7 cellular contexts compared by ENCODE assay signal in genomic region chr9:114507726-114508125, GRCh38. TPM values are rescaled to one million over a fixed set of nuclear protein-coding genes. Genes with fewer than 3 reads are reported as not detected.
DNase-seq lines count a peak whose midpoint lies in the region; ATAC-seq and TF ChIP-seq lines count a peak whose summit lies in the region.

No MANE protein-coding gene starts in this region.

- H3K27ac Mint-ChIP-seq in activated CD8-positive, alpha-beta T cell treated with anti-CD3 and anti-CD28 coated beads, Interleukin-2, amount 10 ng/mL, durations not matched to agents 7 days and 5 days = no peak overlapping the region

- POLR2A ChIA-PET in IMR-90 (lab: Charles Lee; ENCODE audit: unreplicated experiment) = no interaction called here
- POLR2A ChIA-PET in activated CD8-positive, alpha-beta T cell treated with anti-CD3 and anti-CD28 coated beads, Interleukin-2, amount 10 ng/mL, durations not matched to agents 7 days and 5 days (lab: Charles Lee) = no interaction called here

- H3K79me2 ChIP-seq in DOHH2 (ENCODE audit: control insufficient read depth, low read length) = no peaks in the 10 kb centered on the region

- H3K27ac ChIP-seq in DOHH2 (ENCODE audit: low read depth, low read length) (no peak overlapping the region), IMR-90 (ENCODE audit: insufficient read depth, low read length) (no peak overlapping the region)

- H3K9me3 ChIP-seq in DOHH2 (ENCODE audit: control insufficient read depth, insufficient read depth, low read length) (no peaks in the 10 kb centered on the region), IMR-90 (ENCODE audit: control insufficient read depth, insufficient read depth, low read length) (no peaks in the 10 kb centered on the region)

- no peak overlapping the region for H2BK120ac ChIP-seq in IMR-90 (ENCODE audit: low read depth, low read length)

- TF ChIP-seq CTCF in DOHH2 (IDR thresholded peaks at IDR 0.05; ENCODE audit: low read depth, low read length, poor library complexity, severe bottlenecking) (peak; percentile 63), IMR-90 (conservative IDR thresholded peaks at IDR 0.05; ENCODE audit: low read depth, low read length) (peak; percentile 43)

- peaks cover 59% of the 10 kb centered on the region for H3K27me3 Mint-ChIP-seq in activated CD8-positive, alpha-beta T cell treated with anti-CD3 and anti-CD28 coated beads, Interleukin-2, amount 10 ng/mL, durations not matched to agents 7 days and 5 days (ENCODE audit: low read depth)

- BruUV-seq in IMR-90 (replicated peaks; lab: Mats Ljungman, UMichigan) = no TSS peak

- no peak overlapping the region for H3K23ac ChIP-seq in IMR-90 (ENCODE audit: low read depth, low read length)

- WGBS in IMR-90 (ENCODE audit: extremely low coverage in 2 of 2, insufficient read length in 1 of 2), 2 experiments = no CpG with 5 or more reads among the region's 3 CpGs

- H3K4ac ChIP-seq in IMR-90 (ENCODE audit: low read depth, low read length) = no peak overlapping the region

- no peaks in the 10 kb centered on the region for H3K9me2 ChIP-seq in DOHH2 (replicated peaks; ENCODE audit: control insufficient read depth, low read length)

- intact Hi-C loops in IMR-90 (cut with micrococcal nuclease) = loop anchor here (5.0 to 10.0 kb wide), 2 partner anchors 145 to 173 kb away; no protein-coding TSS in a partner anchor

- DNase-seq in IMR-90 (peak; percentile 16), left kidney (ENCODE audit: low read depth, low spot score) (peak; percentile 71)
- DNase-seq in activated CD8-positive, alpha-beta T cell treated with anti-CD3 and anti-CD28 coated beads, Interleukin-2, amount 10 ng/mL, durations not matched to agents 7 days and 5 days = peak; percentile 46

- H3K4me1 ChIP-seq in DOHH2 (ENCODE audit: control insufficient read depth, low read length) (peaks cover 20% of the 10 kb centered on the region), IMR-90 (ENCODE audit: control insufficient read depth, insufficient read depth, low read length) (peaks cover 9% of the 10 kb centered on the region; the same call in 1 of the 2 replicates)

- peaks cover 20% of the 10 kb centered on the region for H3K4me1 Mint-ChIP-seq in activated CD8-positive, alpha-beta T cell treated with anti-CD3 and anti-CD28 coated beads, Interleukin-2, amount 10 ng/mL, durations not matched to agents 7 days and 5 days (ENCODE audit: low read depth)

- no peak overlapping the region for H3K14ac ChIP-seq in IMR-90 (replicated peaks; ENCODE audit: low read depth, low read length)

- H4K8ac ChIP-seq in IMR-90 (ENCODE audit: low read depth in 2 of 2, low read length in 2 of 2) = no peak overlapping the region

- no peak overlapping the region for H3K56ac ChIP-seq in IMR-90 (ENCODE audit: extremely low read depth, insufficient read depth, low read length)

- H3K36me3 ChIP-seq in DOHH2 (ENCODE audit: control insufficient read depth, low read length) (no peaks in the 10 kb centered on the region), IMR-90 (ENCODE audit: control insufficient read depth, insufficient read depth, low read length) (no peaks in the 10 kb centered on the region)

- TF ChIP-seq POLR2A in IMR-90 (IDR thresholded peaks at IDR 0.05; ENCODE audit: low read depth, low read length) = no peak

- H4K5ac ChIP-seq in IMR-90 (ENCODE audit: low read depth, low read length) = no peak overlapping the region

- no peak overlapping the region for H2AK5ac ChIP-seq in IMR-90 (ENCODE audit: low read depth, low read length)

- no peaks in the 10 kb centered on the region for H3K36me3 Mint-ChIP-seq in activated CD8-positive, alpha-beta T cell treated with anti-CD3 and anti-CD28 coated beads, Interleukin-2, amount 10 ng/mL, durations not matched to agents 7 days and 5 days (ENCODE audit: low read depth)

- H2BK15ac ChIP-seq in IMR-90 (ENCODE audit: low read depth, low read length) = no peak overlapping the region

- no peak overlapping the region for H2AK9ac ChIP-seq in IMR-90 (replicated peaks; ENCODE audit: low read depth, low read length, poor library complexity)

- H2BK20ac ChIP-seq in IMR-90 (ENCODE audit: low read depth, low read length) = no peak overlapping the region

- no peak overlapping the region for H2AFZ ChIP-seq in IMR-90 (replicated peaks; ENCODE audit: low read length, poor library complexity)

- peak; percentile 42 for TF ChIP-seq RAD21 in IMR-90 (IDR thresholded peaks at IDR 0.05; ENCODE audit: low read length)

- CTCF ChIA-PET in IMR-90 (lab: Yijun Ruan, JAX) = interaction anchor here (1.0 to 1.6 kb wide), 3 partner anchors 12 to 146 kb away, joined by 4 to 5 read pairs (median 4); no protein-coding TSS in a partner anchor
- CTCF ChIA-PET in activated CD8-positive, alpha-beta T cell treated with anti-CD3 and anti-CD28 coated beads, Interleukin-2, amount 10 ng/mL, durations not matched to agents 7 days and 5 days (lab: Charles Lee) = interaction anchor here (1.0 to 10.8 kb wide), 30 partner anchors 8 to 525 kb away, joined by 3 to 145 read pairs (median 4); partner anchors contain the start of gene TEX53

- H3K9ac ChIP-seq in IMR-90 (ENCODE audit: low read depth, low read length) = no peak overlapping the region

- no peak for ATAC-seq in IMR-90 (ENCODE audit: low read depth)
- no peak for ATAC-seq in activated CD8-positive, alpha-beta T cell treated with anti-CD3 and anti-CD28 coated beads, Interleukin-2, amount 10 ng/mL, durations not matched to agents 7 days and 5 days
- ATAC-seq in GM21529 (IDR thresholded peaks at IDR 0.05; ENCODE audit: unreplicated experiment) = no peak
- no peak for ATAC-seq in GM21723 (IDR thresholded peaks at IDR 0.05; ENCODE audit: unreplicated experiment)
- ATAC-seq in GM21423 (IDR thresholded peaks at IDR 0.05; ENCODE audit: unreplicated experiment) = no peak

- H3K9me1 ChIP-seq in IMR-90 (ENCODE audit: insufficient read depth, low read length) = no peaks in the 10 kb centered on the region

- in situ Hi-C loops in IMR-90 (cut with MboI; ENCODE audit: low sequenced_read_pairs) = no loop called here

- no peak overlapping the region for H3K4me2 ChIP-seq in DOHH2 (ENCODE audit: low read length)
- no peak overlapping the region for H3K4me2 ChIP-seq in IMR-90 (ENCODE audit: low read depth, low read length)

- H3F3A ChIP-seq in DOHH2 (ENCODE audit: control insufficient read depth, insufficient read depth) = peaks cover 4% of the 10 kb centered on the region; the same call in 1 of the 2 replicates

- H3K4me3 Mint-ChIP-seq in activated CD8-positive, alpha-beta T cell treated with anti-CD3 and anti-CD28 coated beads, Interleukin-2, amount 10 ng/mL, durations not matched to agents 7 days and 5 days = no peak overlapping the region

- H4K91ac ChIP-seq in IMR-90 (ENCODE audit: insufficient read depth, low read depth, low read length) = no peak overlapping the region

- no peaks in the 10 kb centered on the region for H3K79me1 ChIP-seq in IMR-90 (ENCODE audit: low read depth in 1 of 2, low read length in 2 of 2)

- H3K4me3 ChIP-seq in DOHH2 (ENCODE audit: low read length) (no peak overlapping the region), IMR-90 (ENCODE audit: insufficient read depth, low read depth, low read length) (no peak overlapping the region)

- no peaks in the 10 kb centered on the region for H4K20me1 ChIP-seq in DOHH2 (ENCODE audit: control insufficient read depth, insufficient read depth, low read depth, low read length)
- H4K20me1 ChIP-seq in IMR-90 (ENCODE audit: insufficient read depth, low read length) = no peaks in the 10 kb centered on the region

- H3K9me3 Mint-ChIP-seq in activated CD8-positive, alpha-beta T cell treated with anti-CD3 and anti-CD28 coated beads, Interleukin-2, amount 10 ng/mL, durations not matched to agents 7 days and 5 days (ENCODE audit: insufficient read depth) = no peaks in the 10 kb centered on the region

- peaks cover 68% of the 10 kb centered on the region for H3K27me3 ChIP-seq in DOHH2 (ENCODE audit: control insufficient read depth, low read length)
- peaks cover 46% of the 10 kb centered on the region for H3K27me3 ChIP-seq in IMR-90 (ENCODE audit: control insufficient read depth, insufficient read depth, low read length)

- no peak overlapping the region for H3K18ac ChIP-seq in IMR-90 (ENCODE audit: low read depth, low read length)

- H2BK5ac ChIP-seq in IMR-90 (ENCODE audit: low read depth, low read length, poor library complexity, severe bottlenecking) = no peak overlapping the region

- dilution Hi-C loops in IMR-90 (cut with HindIII; ENCODE audit: low sequenced_read_pairs, unreplicated experiment) = no loop called here

TF ChIP-seq in IMR-90, 13 proteins besides CTCF, POLR2A, EP300 and RAD21 (continues in another document):
- TF ChIP-seq CHD1 (IDR thresholded peaks at IDR 0.05; ENCODE audit: low read depth, low read length) (no peak), MAFK (IDR thresholded peaks at IDR 0.05; ENCODE audit: low read depth, low read length) (no peak), BHLHE40 (IDR thresholded peaks at IDR 0.05; ENCODE audit: low read depth, low read length) (no peak), USF2 (IDR thresholded peaks at IDR 0.05; ENCODE audit: low read depth, low read length) (no peak), CEBPB (IDR thresholded peaks at IDR 0.05; ENCODE audit: low read depth, low read length) (no peak), MXI1 (IDR thresholded peaks at IDR 0.05; ENCODE audit: borderline replicate concordance, low read depth, low read length) (no peak), ELK1 (IDR thresholded peaks at IDR 0.05; ENCODE audit: borderline replicate concordance, low read depth, low read length) (no peak)

RNA-seq across cellular contexts. Expression of gene WHRN, which starts 2.5 kb away (rescaled TPM):
- total RNA-seq in IMR-90 (2012; rRNA removed) = 0.18 and 0.28 TPM in 2 replicates
- 2.6 and 2.8 TPM in 2 replicates for polyA plus RNA-seq in IMR-90 (2012; rRNA removed)
- polyA plus RNA-seq in IMR-90 (2012; cell fraction: cytosol; rRNA removed) = 1.3 and 2.8 TPM in 2 replicates
- 14.2 and 20.9 TPM in 2 replicates for polyA plus RNA-seq in IMR-90 (2012; cell fraction: nucleus; rRNA removed; ENCODE audit: low replicate concordance)
- total RNA-seq in activated CD8-positive, alpha-beta T cell treated with anti-CD3 and anti-CD28 coated beads, Interleukin-2, amount 10 ng/mL, durations not matched to agents 7 days and 5 days = 1 to 10 TPM; 2.6 to 4.1 TPM

Comparison
In these comparisons a context has a peak if more than half of its experiments do, and no peak if none do; other contexts are left out.
1. DNase-seq: peak in every context shown above with its lines; median percentile 71 in left kidney; 46 in activated CD8-positive, alpha-beta T cell treated with anti-CD3 and anti-CD28 coated beads, Interleukin-2, amount 10 ng/mL, durations not matched to agents 7 days and 5 days; 16 in IMR-90.